25 cellular contexts compared by ENCODE assay signal in the genomic region with DNA sequence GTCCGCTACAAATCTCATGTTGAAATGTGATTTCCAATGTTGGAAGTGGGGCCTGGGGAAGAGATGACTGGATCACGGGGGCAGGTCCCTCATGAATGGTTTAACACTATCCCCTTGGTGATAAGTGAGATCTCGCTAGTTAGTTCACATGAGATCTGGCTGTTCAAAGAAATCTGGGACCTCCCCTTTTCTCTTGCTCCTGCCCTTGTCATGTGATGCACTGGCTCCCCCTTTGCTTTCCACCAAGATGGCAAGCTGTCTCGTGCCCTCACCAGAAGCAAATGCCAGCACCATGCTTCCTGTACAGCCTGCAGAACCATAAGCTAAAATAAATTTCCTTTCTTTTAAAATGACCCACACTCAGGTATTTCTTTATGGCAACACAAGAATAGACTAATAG. TPM values are rescaled to one million over a fixed set of nuclear protein-coding genes. Genes with fewer than 3 reads are reported as not detected.
DNase-seq lines count a peak whose midpoint lies in the region; ATAC-seq and TF ChIP-seq lines count a peak whose summit lies in the region.
"Had no signal": no experiment of that assay in that cellular context is flagged by ENCODE, and none has a peak within 500 bp of the region (broad histone marks: within the 10 kb centered on the region; RNA-seq: fewer than 3 reads in every experiment).

No MANE protein-coding gene starts in this region.

- no peaks in the 10 kb centered on the region for H3F3A ChIP-seq in Loucy (ENCODE audit: low read depth)
- H3F3A ChIP-seq in neural progenitor cell (ENCODE audit: low read depth): no peaks in the 10 kb centered on the region

- H2AFZ ChIP-seq in Loucy (ENCODE audit: low read length) (peak overlapping the region; percentile 57; the same call in 1 of the 2 replicates), neural progenitor cell (replicated peaks) (no peak overlapping the region)

- H3K9me2 ChIP-seq in Loucy (replicated peaks; ENCODE audit: low read depth, low read length): no peaks in the 10 kb centered on the region
- H3K9me2 ChIP-seq: SK-N-SH had no signal

- DNase-seq in DMS 273 (lab: John Stamatoyannopoulos, UW; ENCODE audit: unreplicated experiment): peak; percentile 9
- no peak for DNase-seq in DMS 273 treated with DMSO at 0.1 percent for 48 hours (lab: John Stamatoyannopoulos, UW)
- DNase-seq in WTC11 (ENCODE audit: low spot score): no peak
- DNase-seq in neural progenitor cell (ENCODE audit: low spot score): peak; percentile 13
- DNase-seq in NCI-H2171 treated with DMSO at 0.1 percent for 48 hours (lab: John Stamatoyannopoulos, UW): no peak
- no peak for DNase-seq in left lobe of liver (ENCODE audit: low spot score)
- DNase-seq: BE2C; CD8-positive, alpha-beta memory T cell; HFFc6; MG63; NCI-H1694 treated with DMSO at 0.1 percent for 48 hours; NCI-H2081 treated with DMSO at 0.1 percent for 48 hours; NCI-H446 treated with DMSO at 0.1 percent for 48 hours; NCI-H526; NCI-H82; SIG-M5; SK-N-SH; SW 1271 had no signal

- TF ChIP-seq CTCF in Loucy (conservative IDR thresholded peaks at IDR 0.05; ENCODE audit: low read length) (no peak), WTC11 (IDR thresholded peaks at IDR 0.05) (no peak), neural progenitor cell (IDR thresholded peaks at IDR 0.05) (no peak)

- H3K27ac ChIP-seq in neural progenitor cell: no peak overlapping the region
- H3K27ac ChIP-seq: 22Rv1 had no signal

- H3K79me2 ChIP-seq in Loucy (ENCODE audit: insufficient read depth, low read length): no peaks in the 10 kb centered on the region
- no peaks in the 10 kb centered on the region for H3K79me2 ChIP-seq in neural progenitor cell (ENCODE audit: low read depth)

- peaks cover 29% of the 10 kb centered on the region for H3K4me1 ChIP-seq in Loucy (ENCODE audit: insufficient read depth, low read length, poor library complexity, severe bottlenecking)
- peaks cover 8% of the 10 kb centered on the region for H3K4me1 ChIP-seq in neural progenitor cell
- H3K4me1 ChIP-seq: BE2C, HAP-1 had no signal

- H3K9me3 Mint-ChIP-seq in WTC11: 0 out of 2 replicates have a peak, but pooled peaks cover 3% of the 10 kb centered on the region
- H3K9me3 Mint-ChIP-seq in neural progenitor cell: peaks cover 3% of the 10 kb centered on the region
- H3K9me3 Mint-ChIP-seq: CD14-positive monocyte, HFFc6 had no signal

- no peak overlapping the region for H3K4me3 ChIP-seq in Loucy (ENCODE audit: low read length, poor library complexity, severe bottlenecking)
- H3K4me3 ChIP-seq in neural progenitor cell: no peak overlapping the region
- H3K4me3 ChIP-seq: HAP-1, K562, MG63 had no signal

- no peak overlapping the region for H3K27ac Mint-ChIP-seq in WTC11
- no peak overlapping the region for H3K27ac Mint-ChIP-seq in neural progenitor cell
- H3K27ac Mint-ChIP-seq: CD14-positive monocyte, HFFc6 had no signal

- POLR2A ChIA-PET in WTC11 (lab: Charles Lee): no interaction called here

- H3K9me3 ChIP-seq in Loucy (ENCODE audit: insufficient read depth, low read depth, low read length) (no peaks in the 10 kb centered on the region), neural progenitor cell (ENCODE audit: low read depth) (no peaks in the 10 kb centered on the region)
- H3K9me3 ChIP-seq: BE2C, HAP-1, MG63, SK-N-SH had no signal

- H3K4me3 Mint-ChIP-seq in WTC11 (no peak overlapping the region), neural progenitor cell (no peak overlapping the region)
- H3K4me3 Mint-ChIP-seq: CD14-positive monocyte; CD8-positive, alpha-beta memory T cell; HFFc6 had no signal

- H3K9ac ChIP-seq in Loucy (ENCODE audit: low read depth, low read length, poor library complexity, severe bottlenecking) (no peak overlapping the region), neural progenitor cell (no peak overlapping the region)
- H3K9ac ChIP-seq: SK-N-SH had no signal

- no peaks in the 10 kb centered on the region for H3K36me3 ChIP-seq in Loucy (ENCODE audit: insufficient read depth, low read length)
- no peaks in the 10 kb centered on the region for H3K36me3 ChIP-seq in neural progenitor cell
- H3K36me3 ChIP-seq: BE2C, HAP-1, MG63 had no signal

- no peak overlapping the region for H3K4me2 ChIP-seq in Loucy (ENCODE audit: low read depth, low read length, poor library complexity, severe bottlenecking)
- H3K4me2 ChIP-seq in neural progenitor cell: no peak overlapping the region
- H3K4me2 ChIP-seq: SK-N-SH had no signal

- CTCF ChIA-PET in WTC11 (lab: Charles Lee): interaction anchor here (1.4 to 1.5 kb wide), 2 partner anchors 33 to 320 kb away, joined by 3 to 5 read pairs; no protein-coding TSS in a partner anchor

- no peaks in the 10 kb centered on the region for H3K27me3 ChIP-seq in Loucy (ENCODE audit: insufficient read depth, low read length, poor library complexity, severe bottlenecking)
- H3K27me3 ChIP-seq in neural progenitor cell: no peaks in the 10 kb centered on the region
- H3K27me3 ChIP-seq: BE2C had no signal

- H3K27me3 Mint-ChIP-seq in WTC11 (ENCODE audit: low read depth) (peaks cover 15% of the 10 kb centered on the region), neural progenitor cell (ENCODE audit: insufficient read depth, low read depth) (peaks cover 2% of the 10 kb centered on the region)

- H3K4me1 Mint-ChIP-seq in WTC11 (peaks cover 11% of the 10 kb centered on the region), neural progenitor cell (no peaks in the 10 kb centered on the region)

- ATAC-seq in WTC11: peak; percentile 62
- no peak for ATAC-seq in left lobe of liver
- ATAC-seq: K562, Panc1 had no signal

- H3K36me3 Mint-ChIP-seq in WTC11 (no peaks in the 10 kb centered on the region), neural progenitor cell (no peaks in the 10 kb centered on the region)

- H4K20me1 ChIP-seq in Loucy (ENCODE audit: insufficient read depth, low read length, poor library complexity, severe bottlenecking): no peaks in the 10 kb centered on the region
- H4K20me1 ChIP-seq in neural progenitor cell (ENCODE audit: low read depth): no peaks in the 10 kb centered on the region

TF ChIP-seq in WTC11, 78 proteins besides CTCF, POLR2A, EP300 and RAD21:
- TF ChIP-seq USF2 (CRISPR knock-in tag; IDR thresholded peaks at IDR 0.05): peak; percentile 54
- TF ChIP-seq, protein P1, sequence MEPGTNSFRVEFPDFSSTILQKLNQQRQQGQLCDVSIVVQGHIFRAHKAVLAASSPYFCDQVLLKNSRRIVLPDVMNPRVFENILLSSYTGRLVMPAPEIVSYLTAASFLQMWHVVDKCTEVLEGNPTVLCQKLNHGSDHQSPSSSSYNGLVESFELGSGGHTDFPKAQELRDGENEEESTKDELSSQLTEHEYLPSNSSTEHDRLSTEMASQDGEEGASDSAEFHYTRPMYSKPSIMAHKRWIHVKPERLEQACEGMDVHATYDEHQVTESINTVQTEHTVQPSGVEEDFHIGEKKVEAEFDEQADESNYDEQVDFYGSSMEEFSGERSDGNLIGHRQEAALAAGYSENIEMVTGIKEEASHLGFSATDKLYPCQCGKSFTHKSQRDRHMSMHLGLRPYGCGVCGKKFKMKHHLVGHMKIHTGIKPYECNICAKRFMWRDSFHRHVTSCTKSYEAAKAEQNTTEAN (CRISPR knock-in tag; IDR thresholded peaks at IDR 0.05): no peak

RNA-seq across cellular contexts. Expression of gene C2orf15, which starts 57.3 kb away (rescaled TPM):
- total RNA-seq in WTC11 (2021): 6.0 to 7.0 TPM (median 6.1 TPM) in 3 replicates
- 5.6 and 5.8 TPM in 2 replicates for total RNA-seq in neural progenitor cell (ENCODE audit: low replicate concordance)
- 0.23 TPM for total RNA-seq in left lobe of liver
- total RNA-seq: HFFc6, LHCN-M2 had no signal

Comparison
In these comparisons a context has a peak if more than half of its experiments do, and no peak if none do; other contexts are left out.
1. DNase-seq: peak in DMS 273 (single experiment) and neural progenitor cell (single experiment); none in DMS 273 treated with DMSO at 0.1 percent for 48 hours (single experiment), WTC11 (single experiment), NCI-H2171 treated with DMSO at 0.1 percent for 48 hours (single experiment) and left lobe of liver (single experiment).